21 cellular contexts compared by ENCODE assay signal in the genomic region with DNA sequence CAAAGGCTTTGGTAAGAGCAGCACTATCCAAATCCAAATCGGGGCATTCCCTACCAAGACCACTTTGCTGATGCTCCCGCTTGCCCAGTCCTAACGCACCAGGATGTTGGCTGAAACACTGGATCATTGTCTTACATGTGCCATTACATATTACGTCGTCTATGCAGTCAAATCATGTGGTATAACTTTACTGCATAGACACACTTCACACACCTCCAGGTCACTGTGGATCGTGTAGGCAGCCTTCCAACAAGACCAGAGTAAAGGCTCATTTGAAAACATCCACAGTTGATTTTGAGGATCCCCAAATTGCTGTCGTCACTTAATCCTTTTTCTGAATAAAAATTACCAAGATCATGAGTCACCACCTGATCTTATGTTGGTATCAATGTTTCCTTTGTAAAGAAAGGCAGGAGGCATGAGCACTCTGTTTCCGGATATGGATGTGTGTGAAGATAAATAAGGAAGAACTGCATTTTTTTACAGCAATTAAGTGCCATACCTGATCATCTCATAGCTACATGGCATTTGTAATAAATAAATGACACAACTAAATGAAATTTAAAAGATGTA. TPM values are rescaled to one million over a fixed set of nuclear protein-coding genes. Genes with fewer than 3 reads are reported as not detected.
DNase-seq lines count a peak whose midpoint lies in the region; ATAC-seq, FAIRE-seq and TF ChIP-seq lines count a peak whose summit lies in the region.
"Had no signal": no experiment of that assay in that cellular context is flagged by ENCODE, and none has a peak within 500 bp of the region (broad histone marks: within the 10 kb centered on the region; RNA-seq: fewer than 3 reads in every experiment).

No MANE protein-coding gene starts in this region.

- no peak overlapping the region for H3K4me2 ChIP-seq in HepG2 (ENCODE audit: low read depth, low read length)
- no peak overlapping the region for H3K4me2 ChIP-seq in keratinocyte (ENCODE audit: control insufficient read depth, extremely low read depth, insufficient read depth, low read depth, low read length)
- H3K4me2 ChIP-seq: KMS-11 had no signal

- FAIRE-seq in HepG2 (lab: Jason Lieb, UNC) (no peak), HTR-8/SVneo (lab: Jason Lieb, UNC) (peak; percentile 48), bronchial epithelial cell (lab: Jason Lieb, UNC) (peak; percentile 50), keratinocyte (lab: Jason Lieb, UNC) (peak; percentile 46)
- FAIRE-seq: A204.1, G401.6, GM12892, GM18507 had no signal

- intact Hi-C loops in HepG2 (cut with micrococcal nuclease; ENCODE audit: unreplicated experiment) (no loop called here), right lobe of liver (cut with DNase I) (no loop called here)

- H3K79me2 ChIP-seq in HepG2 (ENCODE audit: insufficient read depth, low read length) (no peaks in the 10 kb centered on the region), keratinocyte (ENCODE audit: control insufficient read depth, insufficient read depth, low read length) (no peaks in the 10 kb centered on the region)

- no peaks in the 10 kb centered on the region for H3K9me1 ChIP-seq in keratinocyte (ENCODE audit: control insufficient read depth, extremely low read depth, insufficient read depth, low read length)

- H3K36me3 ChIP-seq in HepG2 (replicated peaks in 1 of 2; ENCODE audit: control insufficient read depth in 1 of 2, insufficient read depth in 2 of 2, low read length in 2 of 2) (no peaks in the 10 kb centered on the region), right lobe of liver (no peaks in the 10 kb centered on the region), bronchial epithelial cell (ENCODE audit: control insufficient read depth, insufficient read depth, low read length) (no peaks in the 10 kb centered on the region), keratinocyte (ENCODE audit: control insufficient read depth in 2 of 2, extremely low read depth in 1 of 2, insufficient read depth in 2 of 2, low read length in 2 of 2) (peaks cover 2 to 3% of the 10 kb centered on the region in 2 experiments)
- H3K36me3 ChIP-seq: HAP-1 had no signal

- H3K27me3 ChIP-seq in HepG2 (ENCODE audit: control insufficient read depth in 1 of 2, insufficient read depth in 2 of 2, low read length in 2 of 2) (no peaks in the 10 kb centered on the region; a peak in 1 of 5 replicates), right lobe of liver (no peaks in the 10 kb centered on the region), bronchial epithelial cell (ENCODE audit: control insufficient read depth, insufficient read depth, low read length) (no peaks in the 10 kb centered on the region), keratinocyte (ENCODE audit: control insufficient read depth, extremely low read depth, insufficient read depth, low read length) (no peaks in the 10 kb centered on the region)

- POLR2A ChIA-PET in HepG2 (lab: Yijun Ruan, JAX) = no interaction called here

- H4K20me1 ChIP-seq in HepG2 (ENCODE audit: insufficient read depth, low read length) (no peaks in the 10 kb centered on the region), keratinocyte (ENCODE audit: control insufficient read depth, extremely low read depth, insufficient read depth, low read length) (no peaks in the 10 kb centered on the region)

- H3K4me1 Mint-ChIP-seq in type B pancreatic cell (ENCODE audit: unreplicated experiment) = no peaks in the 10 kb centered on the region

- DNase-seq in HepG2 (ENCODE audit: low spot score) (no peak), right lobe of liver (no peak), HTR-8/SVneo (ENCODE audit: insufficient read length, low spot score) (no peak), bronchial epithelial cell (ENCODE audit: low read depth) (no peak), keratinocyte (ENCODE audit: low read depth, low spot score) (no peak), T-helper 9 cell (no peak), type B pancreatic cell (ENCODE audit: extremely low spot score, unreplicated experiment) (no peak)
- no peak for DNase-seq in activated CD4-positive, alpha-beta T cell treated with anti-CD3 and anti-CD28 coated beads for 48 hours
- DNase-seq: AML-193; CD4-positive, alpha-beta T cell; DMS153; DND-41; GM23248 had no signal

- no peaks in the 10 kb centered on the region for H3K27me3 Mint-ChIP-seq in type B pancreatic cell
- H3K27me3 Mint-ChIP-seq: CD4-positive, alpha-beta T cell had no signal

- no peak overlapping the region for H3K27ac Mint-ChIP-seq in type B pancreatic cell
- H3K27ac Mint-ChIP-seq: CD4-positive, alpha-beta T cell had no signal

- H2AFZ ChIP-seq in HepG2 (ENCODE audit: low read length) = no peak overlapping the region
- H2AFZ ChIP-seq in keratinocyte (ENCODE audit: control insufficient read depth, low read length) = no peak overlapping the region
- H2AFZ ChIP-seq: GM23248 had no signal

- no peaks in the 10 kb centered on the region for H3K4me1 ChIP-seq in HepG2 (ENCODE audit: insufficient read depth, low read length)
- H3K4me1 ChIP-seq in right lobe of liver = no peaks in the 10 kb centered on the region
- peaks cover 3% of the 10 kb centered on the region for H3K4me1 ChIP-seq in keratinocyte (ENCODE audit: control insufficient read depth, extremely low read depth, insufficient read depth, low read length)

- dilution Hi-C loops in keratinocyte (cut with MboI; ENCODE audit: extremely low pct_ligation_motif_present, low sequenced_read_pairs) = no loop called here

- H3K27ac ChIP-seq in HepG2 (ENCODE audit: extremely low read length, insufficient read depth, low read length) = no peak overlapping the region
- H3K27ac ChIP-seq in right lobe of liver = no peak overlapping the region
- no peak overlapping the region for H3K27ac ChIP-seq in keratinocyte (ENCODE audit: control insufficient read depth, insufficient read depth, low read length)
- H3K27ac ChIP-seq: C4-2B, GM23248, HL-60, KMS-11 had no signal

- TF ChIP-seq CTCF in HepG2 (CRISPR knock-in tag; IDR thresholded peaks at IDR 0.05) (no peak), right lobe of liver (IDR thresholded peaks at IDR 0.05) (no peak), bronchial epithelial cell (IDR thresholded peaks at IDR 0.05; ENCODE audit: insufficient read depth, low read length, severe bottlenecking) (no peak), keratinocyte (optimal IDR thresholded peaks at IDR 0.05 in 1 of 3, IDR thresholded peaks at IDR 0.05 in 1 of 3, conservative IDR thresholded peaks at IDR 0.05 in 1 of 3; ENCODE audit: extremely low read depth in 1 of 3, insufficient read depth in 2 of 3, low read length in 3 of 3) (no peak), type B pancreatic cell (conservative IDR thresholded peaks at IDR 0.05) (no peak)

- no peak overlapping the region for H3K4me3 ChIP-seq in HepG2 (replicated peaks in 1 of 3; ENCODE audit: insufficient read depth in 1 of 3, low read depth in 2 of 3, low read length in 3 of 3)
- H3K4me3 ChIP-seq in right lobe of liver = no peak overlapping the region
- no peak overlapping the region for H3K4me3 ChIP-seq in bronchial epithelial cell (ENCODE audit: low read depth, low read length)
- H3K4me3 ChIP-seq in keratinocyte (ENCODE audit: control insufficient read depth in 2 of 3, extremely low read depth in 1 of 3, insufficient read depth in 2 of 3, low read depth in 1 of 3, low read length in 3 of 3) = no peak overlapping the region
- H3K4me3 ChIP-seq: GM23248, HAP-1 had no signal

- no TSS peak for BruUV-seq in HepG2 (replicated peaks; lab: Mats Ljungman, UMichigan)

- CTCF ChIA-PET in HepG2 (lab: Yijun Ruan, JAX; ENCODE audit: low intra/inter-chr PET ratio, low total read pairs) = no interaction called here

- H3K4me3 Mint-ChIP-seq in type B pancreatic cell = no peak overlapping the region
- H3K4me3 Mint-ChIP-seq: CD4-positive, alpha-beta T cell had no signal

- H3K9me3 Mint-ChIP-seq in type B pancreatic cell = peaks cover 20% of the 10 kb centered on the region

- H3K9me3 ChIP-seq in HepG2 (ENCODE audit: low read length) = no peaks in the 10 kb centered on the region
- H3K9me3 ChIP-seq in right lobe of liver = no peaks in the 10 kb centered on the region
- no peaks in the 10 kb centered on the region for H3K9me3 ChIP-seq in keratinocyte (ENCODE audit: control insufficient read depth, low read depth, low read length)
- H3K9me3 ChIP-seq: HAP-1 had no signal

- in situ Hi-C loops in HepG2 (cut with HindIII; ENCODE audit: extremely low pct_ligation_motif_present, low pct_unique_long_range_greater_than_20kb) = no loop called here

- H3K36me3 Mint-ChIP-seq in type B pancreatic cell = peaks cover 26% of the 10 kb centered on the region

- no peak for TF ChIP-seq POLR2A in HepG2 (IDR thresholded peaks at IDR 0.05; ENCODE audit: insufficient read depth in 1 of 2, low read depth in 2 of 2, low read length in 2 of 2)
- TF ChIP-seq POLR2A in right lobe of liver (IDR thresholded peaks at IDR 0.05) = no peak

- ATAC-seq in HepG2 = no peak
- no peak for ATAC-seq in right lobe of liver

- 21% methylated on average over 6 of the region's 8 CpGs for WGBS in HepG2 (ENCODE audit: low lambda C conversion rate)
- WGBS in right lobe of liver (ENCODE audit: insufficient coverage, low coverage, low lambda C conversion rate, missing lambda C conversion rate) = 65% methylated on average over 7 of the region's 8 CpGs

- TF ChIP-seq RAD21 in HepG2 (CRISPR knock-in tag; IDR thresholded peaks at IDR 0.05) = no peak

- H3K9ac ChIP-seq in HepG2 (ENCODE audit: insufficient read depth, low read depth, low read length) (no peak overlapping the region), keratinocyte (ENCODE audit: control insufficient read depth, extremely low read depth, insufficient read depth, low read length) (no peak overlapping the region)
- H3K9ac ChIP-seq: GM23248, KMS-11 had no signal

- no peak for TF ChIP-seq EP300 in HepG2 (IDR thresholded peaks at IDR 0.05; ENCODE audit: low read depth in 2 of 2, low read length in 2 of 2)
- TF ChIP-seq EP300 in HepG2 (CRISPR knock-in tag; IDR thresholded peaks at IDR 0.05; ENCODE audit: borderline replicate concordance) = no peak

RNA-seq across cellular contexts. Expression of a gene that starts 18.5 kb away (rescaled TPM):
- total RNA-seq in HepG2 (2016; rRNA removed; fragmentation: Illumina TruSeq; extraction: Trizol) = 0.04 TPM in 1 of 2 replicates, not detected in the other
- total RNA-seq in HepG2 (2016; cell fraction: cytosol; rRNA removed; fragmentation: Illumina TruSeq; extraction: Trizol; ENCODE audit: low read depth) = not detected in 2 replicates
- total RNA-seq in HepG2 (2016; cell fraction: insoluble cytoplasmic fraction; rRNA removed; fragmentation: Illumina TruSeq; extraction: Trizol) = 0.02 TPM in 1 of 2 replicates, not detected in the other
- not detected in 2 replicates for total RNA-seq in HepG2 (2016; cell fraction: membrane; rRNA removed; fragmentation: Illumina TruSeq; extraction: Trizol)
- total RNA-seq in HepG2 (2016; cell fraction: nucleus; rRNA removed; fragmentation: Illumina TruSeq; extraction: Trizol) = 0.34 TPM in 2 replicates
- 0.01 TPM in 1 of 2 replicates, not detected in the other for polyA plus RNA-seq in HepG2 (2011; rRNA removed)
- polyA plus RNA-seq in HepG2 (2011; cell fraction: cytosol; rRNA removed) = under 0.01 and 0.01 TPM in 2 replicates
- polyA plus RNA-seq in HepG2 (2011; cell fraction: nucleus; rRNA removed) = not detected in 2 replicates
- polyA plus RNA-seq in HepG2 (2012) = 0.03 TPM in 1 of 2 replicates, not detected in the other
- polyA plus RNA-seq in HepG2 (2016; cell fraction: cytosol; fragmentation: Illumina TruSeq; extraction: Trizol; ENCODE audit: low read depth) = not detected in 2 replicates
- polyA plus RNA-seq in HepG2 (2016; cell fraction: insoluble cytoplasmic fraction; fragmentation: Illumina TruSeq; extraction: Trizol; ENCODE audit: low read depth) = not detected in 2 replicates
- not detected in 2 replicates for polyA plus RNA-seq in HepG2 (2016; cell fraction: membrane; fragmentation: Illumina TruSeq; extraction: Trizol; ENCODE audit: low read depth)
- polyA plus RNA-seq in HepG2 (2016; cell fraction: nucleus; fragmentation: Illumina TruSeq; extraction: Trizol; ENCODE audit: insufficient read depth, low read depth) = not detected in 2 replicates
- polyA minus RNA-seq in HepG2 (2011; rRNA and poly(A)+ RNA removed; ENCODE audit: low replicate concordance) = 0.06 and 45.5 TPM in 2 replicates
- not detected in 2 replicates for polyA minus RNA-seq in HepG2 (2011; cell fraction: cytosol; rRNA and poly(A)+ RNA removed)
- not detected in 2 replicates for polyA minus RNA-seq in HepG2 (2011; cell fraction: nucleus; rRNA and poly(A)+ RNA removed)
- total RNA-seq in right lobe of liver = 1 to 10 TPM in 3 of 6 experiments, under 1 TPM in 3; 0.06 to 3.0 (median 1.1) TPM
- 1.2 and 1.3 TPM in 2 replicates for total RNA-seq in bronchial epithelial cell
- 17.0 to 20.9 TPM (median 18.8 TPM) in 3 replicates for polyA plus RNA-seq in keratinocyte
- polyA plus RNA-seq in keratinocyte (2011; ENCODE audit: low read depth) = 8.8 TPM
- polyA plus RNA-seq in keratinocyte (2011; cell fraction: cytosol; rRNA removed) = 3.9 and 4.9 TPM in 2 replicates
- polyA plus RNA-seq in keratinocyte (2011; cell fraction: nucleus; rRNA removed) = 25.4 and 26.5 TPM in 2 replicates
- 4.9 and 19.5 TPM in 2 replicates for polyA plus RNA-seq in keratinocyte (2012; ENCODE audit: low replicate concordance)
- polyA minus RNA-seq in keratinocyte = 51.9 to 65.0 TPM (median 63.1 TPM) in 3 replicates
- polyA minus RNA-seq in keratinocyte (2011; cell fraction: cytosol; rRNA and poly(A)+ RNA removed) = 10.2 TPM
- polyA minus RNA-seq in keratinocyte (2011; cell fraction: nucleus; rRNA and poly(A)+ RNA removed) = 111 and 165 TPM in 2 replicates
- total RNA-seq in type B pancreatic cell (ENCODE audit: low replicate concordance) = 49.3 and 73.5 TPM in 2 replicates
- total RNA-seq: CD4-positive, alpha-beta T cell had no signal

Comparison
In these comparisons a context has a peak if more than half of its experiments do, and no peak if none do; other contexts are left out.
1. RNA of a gene that starts 18.5 kb away (total RNA-seq): 49.3 to 73.5 TPM in type B pancreatic cell; 0.06 to 3.0 TPM in right lobe of liver, 1.2 to 1.3 TPM in bronchial epithelial cell and 0.02 to 0.34 TPM in HepG2; every median in the first group is over 10 times any median in the second.